In the genomic region with DNA sequence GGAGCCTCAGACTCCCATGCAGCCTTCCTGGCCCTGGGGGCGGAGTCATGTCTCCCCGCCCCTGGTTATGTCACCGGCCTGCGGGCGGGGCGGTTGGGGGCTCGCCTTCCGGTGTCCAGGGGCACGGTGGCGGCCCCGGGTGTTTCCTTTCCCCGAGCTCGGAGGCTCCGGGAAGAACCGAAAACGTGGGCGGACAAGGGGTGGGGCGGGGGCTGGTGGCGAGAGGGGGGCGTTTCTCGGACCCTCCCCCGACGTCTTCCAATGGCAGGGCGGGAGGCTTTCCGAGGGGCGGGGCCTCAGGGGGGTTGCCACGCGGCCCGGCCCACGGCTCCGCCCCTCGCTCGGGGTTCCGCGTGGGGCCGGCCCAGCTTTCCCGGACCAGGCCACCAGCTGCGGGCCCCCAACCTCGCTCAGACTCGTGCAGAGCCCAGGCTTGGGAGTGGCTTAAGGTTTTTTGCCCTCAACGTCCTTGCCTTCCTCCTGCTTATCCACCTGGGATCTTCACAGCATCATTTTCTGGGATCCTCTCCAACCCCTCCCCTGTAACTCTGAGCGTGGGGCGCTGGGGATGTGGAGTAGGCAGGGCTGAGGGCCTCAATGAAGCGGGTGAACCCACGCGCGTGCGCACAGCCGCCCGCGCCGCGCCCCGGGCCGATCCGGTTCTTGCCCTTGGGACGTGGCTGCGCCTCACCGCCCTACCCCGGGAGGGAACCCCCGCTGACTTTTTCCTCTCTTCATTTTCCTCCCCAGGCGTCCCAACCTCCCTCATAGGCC, we compare ENCODE assay signal across 8 cellular contexts. TPM values are rescaled to one million over a fixed set of nuclear protein-coding genes. Genes with fewer than 3 reads are reported as not detected.
A peak's percentile ranks its signal among the peaks of the same experiment; 100 is the strongest.
DNase-seq lines count a peak whose midpoint lies in the region; ATAC-seq and TF ChIP-seq lines count a peak whose summit lies in the region.

No MANE protein-coding gene starts in this region.

- peak; percentile 32 to 40 for ATAC-seq in CD4-positive, CD25-positive, alpha-beta regulatory T cell (ENCODE audit: low read depth in 2 of 2)
- peak; percentile 60 for ATAC-seq in GM19035 (IDR thresholded peaks at IDR 0.05; ENCODE audit: unreplicated experiment)
- peak; percentile 66 for ATAC-seq in HG03196 (IDR thresholded peaks at IDR 0.05; ENCODE audit: unreplicated experiment)
- ATAC-seq in Right ventricle myocardium superior (ENCODE audit: poor library complexity) = peak; percentile 79

- no peak overlapping the region for H3K27ac ChIP-seq in CD4-positive, CD25-positive, alpha-beta regulatory T cell (ENCODE audit: insufficient read depth, low read length, poor library complexity, severe bottlenecking)
- peak overlapping the region; percentile 98 for H3K27ac ChIP-seq in parathyroid adenoma

- H3K4me2 ChIP-seq in parathyroid adenoma (ENCODE audit: low read length) = peak overlapping the region; percentile 78

- DNase-seq in CD4-positive, CD25-positive, alpha-beta regulatory T cell = peak in 1 of 3 donors; percentile 58
- DNase-seq in NCI-H748 treated with DMSO at 0.1 percent for 48 hours (lab: John Stamatoyannopoulos, UW) (peak; percentile 70), Right ventricle myocardium superior (peak; percentile 83), medulla oblongata (ENCODE audit: extremely low spot score) (no peak)
- peak; percentile 54 for DNase-seq in activated T-helper 1 cell treated with anti-CD3 and anti-CD28 coated beads, Interleukin-12 subunit alpha, Interleukin-12 subunit beta, Interleukin-2, Interleukin-4 antibody, amounts not matched to agents 30 ng/mL and 10 ng/mL and 1 ng/mL, durations not matched to agents 14 hours and 24 hours and 36 hours (ENCODE audit: low spot score)

- peaks cover 3% of the 10 kb centered on the region for H3K79me2 ChIP-seq in parathyroid adenoma

- peaks cover 42% of the 10 kb centered on the region for H3K4me1 ChIP-seq in CD4-positive, CD25-positive, alpha-beta regulatory T cell (ENCODE audit: control insufficient read depth, insufficient read depth, low read length, poor library complexity, severe bottlenecking)
- no peaks in the 10 kb centered on the region for H3K4me1 ChIP-seq in parathyroid adenoma

- no peak for TF ChIP-seq CTCF in parathyroid adenoma (IDR thresholded peaks at IDR 0.05)

- H3K36me3 Mint-ChIP-seq in CD4-positive, CD25-positive, alpha-beta regulatory T cell = no peaks in the 10 kb centered on the region
- peaks cover 7% of the 10 kb centered on the region for H3K36me3 Mint-ChIP-seq in activated T-helper 1 cell treated with anti-CD3 and anti-CD28 coated beads, Interleukin-12 subunit alpha, Interleukin-12 subunit beta, Interleukin-2, Interleukin-4 antibody, amounts not matched to agents 30 ng/mL and 10 ng/mL and 1 ng/mL, durations not matched to agents 14 hours and 24 hours and 36 hours (ENCODE audit: low read depth)

- peaks cover 13 to 47% (median 30%) of the 10 kb centered on the region in 4 donors for H3K4me1 Mint-ChIP-seq in CD4-positive, CD25-positive, alpha-beta regulatory T cell
- peaks cover 38% of the 10 kb centered on the region for H3K4me1 Mint-ChIP-seq in activated T-helper 1 cell treated with anti-CD3 and anti-CD28 coated beads, Interleukin-12 subunit alpha, Interleukin-12 subunit beta, Interleukin-2, Interleukin-4 antibody, amounts not matched to agents 30 ng/mL and 10 ng/mL and 1 ng/mL, durations not matched to agents 14 hours and 24 hours and 36 hours (ENCODE audit: low read depth)

- H3K9me3 ChIP-seq in CD4-positive, CD25-positive, alpha-beta regulatory T cell (ENCODE audit: control insufficient read depth in 2 of 2, low read length in 2 of 2) = peaks cover 15 to 24% of the 10 kb centered on the region in 2 experiments
- no peaks in the 10 kb centered on the region for H3K9me3 ChIP-seq in parathyroid adenoma (ENCODE audit: control insufficient read depth, low read length)

- intact Hi-C loops in activated T-helper 1 cell treated with anti-CD3 and anti-CD28 coated beads, Interleukin-12 subunit alpha, Interleukin-12 subunit beta, Interleukin-2, Interleukin-4 antibody, amounts not matched to agents 30 ng/mL and 10 ng/mL and 1 ng/mL, durations not matched to agents 14 hours and 24 hours and 36 hours (cut with micrococcal nuclease) = loop anchor here (2.0 to 10.0 kb wide), 5 partner anchors 14 to 1718 kb away; a partner anchor contains a TSS
- intact Hi-C loops in Right ventricle myocardium superior (cut with DNase I) = no loop called here

- H3K4me3 Mint-ChIP-seq in CD4-positive, CD25-positive, alpha-beta regulatory T cell = peak overlapping the region; percentile 76 to 87 (median 85)
- peak overlapping the region; percentile 81 for H3K4me3 Mint-ChIP-seq in activated T-helper 1 cell treated with anti-CD3 and anti-CD28 coated beads, Interleukin-12 subunit alpha, Interleukin-12 subunit beta, Interleukin-2, Interleukin-4 antibody, amounts not matched to agents 30 ng/mL and 10 ng/mL and 1 ng/mL, durations not matched to agents 14 hours and 24 hours and 36 hours

- no peaks in the 10 kb centered on the region for H3K36me3 ChIP-seq in CD4-positive, CD25-positive, alpha-beta regulatory T cell (ENCODE audit: control insufficient read depth, insufficient read depth, low read length)
- no peaks in the 10 kb centered on the region for H3K36me3 ChIP-seq in parathyroid adenoma (ENCODE audit: control insufficient read depth, insufficient read depth, low read length)

- H3K27me3 ChIP-seq in CD4-positive, CD25-positive, alpha-beta regulatory T cell (ENCODE audit: control insufficient read depth, insufficient read depth, low read length) = peaks cover 46% of the 10 kb centered on the region
- peaks cover 15% of the 10 kb centered on the region for H3K27me3 ChIP-seq in parathyroid adenoma (ENCODE audit: control insufficient read depth, insufficient read depth, low read length)

- peaks cover 0 to 13% (median 2%) of the 10 kb centered on the region in 7 donors for H3K9me3 Mint-ChIP-seq in CD4-positive, CD25-positive, alpha-beta regulatory T cell
- H3K9me3 Mint-ChIP-seq in activated T-helper 1 cell treated with anti-CD3 and anti-CD28 coated beads, Interleukin-12 subunit alpha, Interleukin-12 subunit beta, Interleukin-2, Interleukin-4 antibody, amounts not matched to agents 30 ng/mL and 10 ng/mL and 1 ng/mL, durations not matched to agents 14 hours and 24 hours and 36 hours = peaks cover 10% of the 10 kb centered on the region

- no peak overlapping the region for H3K4me3 ChIP-seq in CD4-positive, CD25-positive, alpha-beta regulatory T cell (ENCODE audit: low read depth, low read length)
- H3K4me3 ChIP-seq in parathyroid adenoma (ENCODE audit: low read depth, low read length) = peak overlapping the region; percentile 58

- peaks cover 82% of the 10 kb centered on the region for H3K27me3 Mint-ChIP-seq in CD4-positive, CD25-positive, alpha-beta regulatory T cell
- peaks cover 70% of the 10 kb centered on the region for H3K27me3 Mint-ChIP-seq in activated T-helper 1 cell treated with anti-CD3 and anti-CD28 coated beads, Interleukin-12 subunit alpha, Interleukin-12 subunit beta, Interleukin-2, Interleukin-4 antibody, amounts not matched to agents 30 ng/mL and 10 ng/mL and 1 ng/mL, durations not matched to agents 14 hours and 24 hours and 36 hours (ENCODE audit: insufficient read depth)

- peak overlapping the region; percentile 95 for H2AFZ ChIP-seq in parathyroid adenoma

- peak overlapping the region; percentile 38 for H3K9ac ChIP-seq in parathyroid adenoma

- peak overlapping the region in 1 of 3 donors; percentile 38 for H3K27ac Mint-ChIP-seq in CD4-positive, CD25-positive, alpha-beta regulatory T cell
- H3K27ac Mint-ChIP-seq in activated T-helper 1 cell treated with anti-CD3 and anti-CD28 coated beads, Interleukin-12 subunit alpha, Interleukin-12 subunit beta, Interleukin-2, Interleukin-4 antibody, amounts not matched to agents 30 ng/mL and 10 ng/mL and 1 ng/mL, durations not matched to agents 14 hours and 24 hours and 36 hours = peak overlapping the region; percentile 40

RNA-seq across cellular contexts. Expression of a gene that starts 2.1 kb away (rescaled TPM):
- total RNA-seq in CD4-positive, CD25-positive, alpha-beta regulatory T cell = not detected
- under 1 TPM in 1 of 4 donors, not detected in 3; 0.10 TPM for polyA plus RNA-seq in CD4-positive, CD25-positive, alpha-beta regulatory T cell
- total RNA-seq in activated T-helper 1 cell treated with anti-CD3 and anti-CD28 coated beads, Interleukin-12 subunit alpha, Interleukin-12 subunit beta, Interleukin-2, Interleukin-4 antibody, amounts not matched to agents 30 ng/mL and 10 ng/mL and 1 ng/mL, durations not matched to agents 14 hours and 24 hours and 36 hours = 2.8 and 3.0 TPM in 2 replicates
- total RNA-seq in Right ventricle myocardium superior = 12.6 TPM
